ENCODE assay signal across 13 cellular contexts in genomic region chrX:17656556-17656955, GRCh38.
DNase-seq lines count a peak whose midpoint lies in the region; ATAC-seq and TF ChIP-seq lines count a peak whose summit lies in the region.
"Had no signal": no experiment of that assay in that cellular context is flagged by ENCODE, and none has a peak within 500 bp of the region (broad histone marks: within the 10 kb centered on the region; RNA-seq: fewer than 3 reads in every experiment).

No MANE protein-coding gene starts in this region.

- CTCF ChIA-PET in CD8-positive, alpha-beta memory T cell (lab: Charles Lee): no interaction called here

- H3K27me3 Mint-ChIP-seq in CD8-positive, alpha-beta memory T cell: peaks cover 4 to 5% of the 10 kb centered on the region in 2 donors
- H3K27me3 Mint-ChIP-seq in nephron (ENCODE audit: low read depth): peaks cover 46% of the 10 kb centered on the region

- H3K9me3 Mint-ChIP-seq in CD8-positive, alpha-beta memory T cell: peaks cover 0 to 4% (median 0%) of the 10 kb centered on the region in 5 donors
- H3K9me3 Mint-ChIP-seq in nephron: no peaks in the 10 kb centered on the region
- H3K9me3 Mint-ChIP-seq: activated B cell treated with CpG ODN at 0.5 μM for 24 hours; stimulated activated memory B cell treated with anti-CD40 and anti-IgM and Interleukin-4, amounts not matched to agents 10 μg/mL and 1 μg/mL and 100 μg/mL, for 72 hours had no signal

- H3K36me3 ChIP-seq in CD8-positive, alpha-beta memory T cell (ENCODE audit: insufficient read depth, low read length): no peaks in the 10 kb centered on the region
- H3K36me3 ChIP-seq in NT2/D1 (ENCODE audit: insufficient read depth, insufficient read length, low read length) (no peaks in the 10 kb centered on the region), colonic mucosa (no peaks in the 10 kb centered on the region)
- H3K36me3 ChIP-seq: neutrophil had no signal

- no peak overlapping the region for H3K27ac ChIP-seq in CD8-positive, alpha-beta memory T cell (ENCODE audit: low read depth, low read length)
- peak overlapping the region in 1 of 2 donors; percentile 56 for H3K27ac ChIP-seq in coronary artery
- no peak overlapping the region for H3K27ac ChIP-seq in colonic mucosa
- H3K27ac ChIP-seq: neutrophil had no signal

- H3K36me3 Mint-ChIP-seq in CD8-positive, alpha-beta memory T cell: no peaks in the 10 kb centered on the region
- H3K36me3 Mint-ChIP-seq in nephron (ENCODE audit: low read depth): no peaks in the 10 kb centered on the region
- H3K36me3 Mint-ChIP-seq: stimulated activated memory B cell treated with anti-CD40 and anti-IgM and Interleukin-4, amounts not matched to agents 10 μg/mL and 1 μg/mL and 100 μg/mL, for 72 hours had no signal

- no peaks in the 10 kb centered on the region for H3K27me3 ChIP-seq in CD8-positive, alpha-beta memory T cell (ENCODE audit: insufficient read depth, low read length, poor library complexity, severe bottlenecking)
- H3K27me3 ChIP-seq in NT2/D1 (ENCODE audit: insufficient read depth, insufficient read length) (peaks cover 30% of the 10 kb centered on the region), colonic mucosa (no peaks in the 10 kb centered on the region)

- intact Hi-C loops in colonic mucosa (cut with DNase I): no loop called here

- no peak for DNase-seq in CD8-positive, alpha-beta memory T cell
- no peak for DNase-seq in NT2/D1 (ENCODE audit: low read depth, low spot score)
- DNase-seq in coronary artery (ENCODE audit: low spot score): no peak
- no peak for DNase-seq in colonic mucosa
- DNase-seq in SIG-M5 treated with dmso at 0.1 percent for 504 hours (lab: John Stamatoyannopoulos, UW; ENCODE audit: unreplicated experiment): no peak
- DNase-seq: activated B cell treated with CpG ODN at 0.5 μM for 24 hours, NCI-H524 had no signal

- no peak for ATAC-seq in HG02973 (IDR thresholded peaks at IDR 0.05; ENCODE audit: unreplicated experiment)
- ATAC-seq: Panc1; stimulated activated memory B cell treated with anti-CD40 and anti-IgM and Interleukin-4, amounts not matched to agents 10 μg/mL and 1 μg/mL and 100 μg/mL, for 72 hours had no signal

- POLR2A ChIA-PET in CD8-positive, alpha-beta memory T cell (lab: Charles Lee): no interaction called here

- no peak overlapping the region for H3K27ac Mint-ChIP-seq in CD8-positive, alpha-beta memory T cell
- H3K27ac Mint-ChIP-seq in nephron: no peak overlapping the region
- H3K27ac Mint-ChIP-seq: activated B cell treated with CpG ODN at 0.5 μM for 24 hours; B cell; stimulated activated memory B cell treated with anti-CD40 and anti-IgM and Interleukin-4, amounts not matched to agents 10 μg/mL and 1 μg/mL and 100 μg/mL, for 72 hours had no signal

- H3K4me3 Mint-ChIP-seq in CD8-positive, alpha-beta memory T cell: peak overlapping the region in 5 of 7 donors; percentile 34 to 86 (median 55)
- peak overlapping the region; percentile 73 to 78 (median 74) for H3K4me3 Mint-ChIP-seq in nephron
- H3K4me3 Mint-ChIP-seq: activated B cell treated with CpG ODN at 0.5 μM for 24 hours; B cell; stimulated activated memory B cell treated with anti-CD40 and anti-IgM and Interleukin-4, amounts not matched to agents 10 μg/mL and 1 μg/mL and 100 μg/mL, for 72 hours had no signal

- peak overlapping the region; percentile 32 for H3K9ac ChIP-seq in NT2/D1 (ENCODE audit: insufficient read length, low read depth)
- H3K9ac ChIP-seq in colonic mucosa (ENCODE audit: low read depth in 2 of 2, low read length in 2 of 2): no peak overlapping the region

- no peaks in the 10 kb centered on the region for H3K9me3 ChIP-seq in CD8-positive, alpha-beta memory T cell (ENCODE audit: low read length)
- H3K9me3 ChIP-seq in NT2/D1 (ENCODE audit: insufficient read depth, low read length) (no peaks in the 10 kb centered on the region), colonic mucosa (no peaks in the 10 kb centered on the region)
- H3K9me3 ChIP-seq: neutrophil had no signal

- peaks cover 17% of the 10 kb centered on the region for H3K4me1 ChIP-seq in CD8-positive, alpha-beta memory T cell (ENCODE audit: insufficient read depth, low read length)
- no peaks in the 10 kb centered on the region for H3K4me1 ChIP-seq in NT2/D1 (ENCODE audit: insufficient read depth, insufficient read length)
- no peaks in the 10 kb centered on the region for H3K4me1 ChIP-seq in colonic mucosa

- TF ChIP-seq CTCF in coronary artery (IDR thresholded peaks at IDR 0.05): no peak
- no peak for TF ChIP-seq CTCF in nephron (IDR thresholded peaks at IDR 0.05; ENCODE audit: unreplicated experiment in 3 of 3)
- no peak for TF ChIP-seq CTCF in colonic mucosa (IDR thresholded peaks at IDR 0.05)

- H3K4me1 Mint-ChIP-seq in CD8-positive, alpha-beta memory T cell: peaks cover 18 to 26% (median 22%) of the 10 kb centered on the region in 3 donors
- peaks cover 34% of the 10 kb centered on the region for H3K4me1 Mint-ChIP-seq in nephron
- H3K4me1 Mint-ChIP-seq: activated B cell treated with CpG ODN at 0.5 μM for 24 hours; B cell; stimulated activated memory B cell treated with anti-CD40 and anti-IgM and Interleukin-4, amounts not matched to agents 10 μg/mL and 1 μg/mL and 100 μg/mL, for 72 hours had no signal

- no peak overlapping the region for H3K4me3 ChIP-seq in CD8-positive, alpha-beta memory T cell (ENCODE audit: low read length)
- no peak overlapping the region for H3K4me3 ChIP-seq in NT2/D1 (ENCODE audit: insufficient read length, low read depth)
- peak overlapping the region; percentile 68 for H3K4me3 ChIP-seq in coronary artery
- H3K4me3 ChIP-seq in colonic mucosa: no peak overlapping the region
